1 cellular context compared by ENCODE assay signal in genomic region chr12:68497702-68498101, GRCh38.
A peak's percentile ranks its signal among the peaks of the same experiment; 100 is the strongest.
TF ChIP-seq lines count a peak whose summit lies in the region.

No MANE protein-coding gene starts in this region.

TF ChIP-seq in K562, 482 proteins besides CTCF, POLR2A, EP300 and RAD21 (continued from another document and continues in another):
- peak; percentile 76 for TF ChIP-seq PKNOX1 (IDR thresholded peaks at IDR 0.05)
- 0 out of 2 replicates have a peak, but pooled peaks have one; percentile 47 for TF ChIP-seq TEAD2 (tag; IDR thresholded peaks at IDR 0.05)
- peak; percentile 73; the same call in 1 of the 2 replicates for TF ChIP-seq SMARCA4 (IDR thresholded peaks at IDR 0.05)
- TF ChIP-seq ARID1B (IDR thresholded peaks at IDR 0.05) = peak; percentile 62
- no peak for TF ChIP-seq SRSF9 (IDR thresholded peaks at IDR 0.05; ENCODE audit: borderline replicate concordance, low read depth, low read length)
- TF ChIP-seq MAFF (IDR thresholded peaks at IDR 0.05; ENCODE audit: low read length) = peak; percentile 64; the same call in 1 of the 2 replicates
- TF ChIP-seq MAFK (IDR thresholded peaks at IDR 0.05; ENCODE audit: low read length) = peak; percentile 72
- TF ChIP-seq MAFG (tag; conservative IDR thresholded peaks at IDR 0.05) = peak; percentile 84
- no peak for TF ChIP-seq ZBTB7A (IDR thresholded peaks at IDR 0.05; ENCODE audit: borderline replicate concordance, control insufficient read depth, low read depth, low read length)
- TF ChIP-seq PHTF2 (CRISPR knock-in tag; IDR thresholded peaks at IDR 0.05) = no peak
- no peak for TF ChIP-seq SMAD4 (CRISPR knock-in tag; conservative IDR thresholded peaks at IDR 0.05)
- TF ChIP-seq, protein P1, sequence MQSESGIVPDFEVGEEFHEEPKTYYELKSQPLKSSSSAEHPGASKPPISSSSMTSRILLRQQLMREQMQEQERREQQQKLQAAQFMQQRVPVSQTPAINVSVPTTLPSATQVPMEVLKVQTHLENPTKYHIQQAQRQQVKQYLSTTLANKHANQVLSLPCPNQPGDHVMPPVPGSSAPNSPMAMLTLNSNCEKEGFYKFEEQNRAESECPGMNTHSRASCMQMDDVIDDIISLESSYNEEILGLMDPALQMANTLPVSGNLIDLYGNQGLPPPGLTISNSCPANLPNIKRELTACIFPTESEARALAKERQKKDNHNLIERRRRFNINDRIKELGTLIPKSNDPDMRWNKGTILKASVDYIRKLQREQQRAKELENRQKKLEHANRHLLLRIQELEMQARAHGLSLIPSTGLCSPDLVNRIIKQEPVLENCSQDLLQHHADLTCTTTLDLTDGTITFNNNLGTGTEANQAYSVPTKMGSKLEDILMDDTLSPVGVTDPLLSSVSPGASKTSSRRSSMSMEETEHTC (IDR thresholded peaks at IDR 0.05) = no peak
- TF ChIP-seq ATF3 (IDR thresholded peaks at IDR 0.05) = peak; percentile 76
- TF ChIP-seq ATF3 (CRISPR knock-in tag; conservative IDR thresholded peaks at IDR 0.05) = no peak
- TF ChIP-seq HSF4 (CRISPR knock-in tag; IDR thresholded peaks at IDR 0.05; ENCODE audit: borderline replicate concordance) = no peak
- no peak for TF ChIP-seq RBM15 (IDR thresholded peaks at IDR 0.05; ENCODE audit: insufficient read depth, low read length)
- no peak for TF ChIP-seq YY1 (IDR thresholded peaks at IDR 0.05; ENCODE audit: borderline replicate concordance in 1 of 3, control insufficient read depth in 1 of 3, extremely low read depth in 1 of 3, insufficient read depth in 3 of 3, insufficient read length in 1 of 3, insufficient replicate concordance in 2 of 3, low read depth in 1 of 3, low read length in 2 of 3)
- TF ChIP-seq CBX5 (IDR thresholded peaks at IDR 0.05; ENCODE audit: borderline replicate concordance, low read depth) = no peak
- peak; percentile 79 for TF ChIP-seq CTBP1 (IDR thresholded peaks at IDR 0.05; ENCODE audit: borderline replicate concordance)
- TF ChIP-seq ZNF592 (IDR thresholded peaks at IDR 0.05) = no peak
- no peak for TF ChIP-seq PTTG1 (tag; IDR thresholded peaks at IDR 0.05; ENCODE audit: low read depth)
- TF ChIP-seq ARID3A (IDR thresholded peaks at IDR 0.05; ENCODE audit: borderline replicate concordance, low read depth, low read length) = 0 out of 2 replicates have a peak, but pooled peaks have one; percentile 26
- TF ChIP-seq CREB1 (IDR thresholded peaks at IDR 0.05) = no peak
- no peak for TF ChIP-seq CREB1 (CRISPR knock-in tag; IDR thresholded peaks at IDR 0.05)
- no peak for TF ChIP-seq ID3 (CRISPR knock-in tag; IDR thresholded peaks at IDR 0.05)
- TF ChIP-seq ID3 (tag; IDR thresholded peaks at IDR 0.05) = peak; percentile 81; the same call in 1 of the 2 replicates
- no peak for TF ChIP-seq POLR2AphosphoS5 (IDR thresholded peaks at IDR 0.05; ENCODE audit: control insufficient read depth, insufficient read depth, low read depth, low read length)
- no peak for TF ChIP-seq NCOA4 (IDR thresholded peaks at IDR 0.05; ENCODE audit: partially characterized antibody)
- no peak for TF ChIP-seq ZNF57 (CRISPR knock-in tag; IDR thresholded peaks at IDR 0.05)
- 0 out of 2 replicates have a peak, but pooled peaks have one; percentile 32 for TF ChIP-seq CBFA2T2 (conservative IDR thresholded peaks at IDR 0.05)
- TF ChIP-seq ZNF23 (CRISPR knock-in tag; IDR thresholded peaks at IDR 0.05) = no peak
- TF ChIP-seq, protein P2, sequence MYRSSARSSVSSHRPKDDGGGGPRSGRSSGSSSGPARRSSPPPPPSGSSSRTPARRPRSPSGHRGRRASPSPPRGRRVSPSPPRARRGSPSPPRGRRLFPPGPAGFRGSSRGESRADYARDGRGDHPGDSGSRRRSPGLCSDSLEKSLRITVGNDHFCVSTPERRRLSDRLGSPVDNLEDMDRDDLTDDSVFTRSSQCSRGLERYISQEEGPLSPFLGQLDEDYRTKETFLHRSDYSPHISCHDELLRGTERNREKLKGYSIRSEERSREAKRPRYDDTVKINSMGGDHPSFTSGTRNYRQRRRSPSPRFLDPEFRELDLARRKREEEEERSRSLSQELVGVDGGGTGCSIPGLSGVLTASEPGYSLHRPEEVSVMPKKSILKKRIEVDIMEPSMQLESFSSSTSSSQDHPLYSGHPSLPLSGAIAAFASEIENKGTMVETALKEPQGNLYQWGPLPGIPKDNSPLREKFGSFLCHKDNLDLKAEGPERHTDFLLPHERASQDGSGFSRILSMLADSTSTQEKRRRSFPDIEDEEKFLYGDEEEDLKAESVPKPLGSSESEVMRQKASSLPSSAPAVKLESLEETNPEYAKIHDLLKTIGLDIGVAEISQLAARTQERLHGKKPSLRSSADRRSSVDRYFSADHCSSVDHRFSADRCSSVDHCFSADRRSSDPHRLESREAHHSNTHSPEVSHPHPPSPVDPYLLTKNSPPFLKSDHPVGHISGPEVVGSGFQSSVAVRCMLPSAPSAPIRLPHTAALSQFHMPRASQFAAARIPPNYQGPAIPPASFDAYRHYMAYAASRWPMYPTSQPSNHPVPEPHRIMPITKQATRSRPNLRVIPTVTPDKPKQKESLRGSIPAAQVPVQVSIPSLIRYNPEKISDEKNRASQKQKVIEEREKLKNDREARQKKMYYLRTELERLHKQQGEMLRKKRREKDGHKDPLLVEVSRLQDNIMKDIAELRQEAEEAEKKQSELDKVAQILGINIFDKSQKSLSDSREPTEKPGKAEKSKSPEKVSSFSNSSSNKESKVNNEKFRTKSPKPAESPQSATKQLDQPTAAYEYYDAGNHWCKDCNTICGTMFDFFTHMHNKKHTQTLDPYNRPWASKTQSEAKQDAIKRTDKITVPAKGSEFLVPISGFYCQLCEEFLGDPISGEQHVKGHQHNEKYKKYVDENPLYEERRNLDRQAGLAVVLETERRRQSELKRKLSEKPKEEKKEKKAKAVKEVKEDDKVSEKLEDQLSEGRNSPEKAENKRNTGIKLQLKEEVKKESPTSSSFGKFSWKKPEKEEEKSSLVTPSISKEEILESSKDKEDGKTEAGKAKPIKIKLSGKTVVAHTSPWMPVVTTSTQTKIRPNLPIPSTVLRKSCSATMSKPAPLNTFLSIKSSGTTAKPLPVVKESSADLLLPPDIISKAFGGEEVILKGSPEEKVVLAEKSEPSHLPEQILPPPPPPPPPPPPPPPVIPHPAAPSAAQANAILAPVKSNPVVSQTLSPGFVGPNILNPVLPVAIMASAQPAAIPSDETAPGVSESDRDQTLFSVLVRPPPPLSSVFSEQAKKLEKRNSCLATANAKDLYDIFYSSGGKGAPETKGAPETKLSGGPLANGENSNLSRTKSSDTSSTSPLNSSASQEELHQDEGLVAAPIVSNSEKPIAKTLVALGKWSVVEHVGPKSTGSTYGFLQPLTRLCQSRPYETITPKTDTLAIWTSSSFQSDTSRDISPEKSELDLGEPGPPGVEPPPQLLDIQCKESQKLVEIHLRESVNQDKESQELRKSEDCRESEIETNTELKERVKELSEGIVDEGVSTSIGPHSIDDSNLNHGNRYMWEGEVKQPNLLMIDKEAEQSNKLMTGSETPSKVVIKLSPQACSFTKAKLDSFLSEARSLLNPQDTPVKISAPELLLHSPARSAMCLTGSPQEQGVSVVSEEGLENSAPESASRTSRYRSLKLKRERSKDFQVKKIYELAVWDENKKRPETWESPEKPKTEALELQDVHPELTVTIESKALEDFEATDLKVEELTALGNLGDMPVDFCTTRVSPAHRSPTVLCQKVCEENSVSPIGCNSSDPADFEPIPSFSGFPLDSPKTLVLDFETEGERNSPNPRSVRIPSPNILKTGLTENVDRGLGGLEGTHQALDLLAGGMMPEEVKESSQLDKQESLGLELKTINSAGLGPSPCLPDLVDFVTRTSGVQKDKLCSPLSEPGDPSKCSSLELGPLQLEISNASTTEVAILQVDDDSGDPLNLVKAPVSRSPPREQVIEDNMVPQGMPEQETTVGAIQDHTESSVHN (IDR thresholded peaks at IDR 0.05; ENCODE audit: borderline replicate concordance in 1 of 2, low read depth in 1 of 2) = 0 out of 4 replicates have a peak, but pooled peaks of 1 of the 2 experiments have one; percentile 28
- no peak for TF ChIP-seq ZNF695 (CRISPR knock-in tag; IDR thresholded peaks at IDR 0.05)
- TF ChIP-seq JUN (IDR thresholded peaks at IDR 0.05; ENCODE audit: borderline replicate concordance, low read depth, low read length) = peak; percentile 70
- no peak for TF ChIP-seq JUN (CRISPR knock-in tag; IDR thresholded peaks at IDR 0.05; ENCODE audit: borderline replicate concordance)
- TF ChIP-seq ZNF584 (CRISPR knock-in tag; IDR thresholded peaks at IDR 0.05; ENCODE audit: low read depth) = no peak
- no peak for TF ChIP-seq TAF1 (IDR thresholded peaks at IDR 0.05; ENCODE audit: control insufficient read depth, extremely low read depth, insufficient read depth, low read length, severe bottlenecking)
- peak; percentile 90 for TF ChIP-seq NFE2 (IDR thresholded peaks at IDR 0.05; ENCODE audit: low read depth)
- peak; percentile 81 for TF ChIP-seq JUND (IDR thresholded peaks at IDR 0.05; ENCODE audit: borderline replicate concordance, low read depth, low read length)
- TF ChIP-seq JUND (tag; IDR thresholded peaks at IDR 0.05; ENCODE audit: borderline replicate concordance, low read depth, low read length) = peak; percentile 85; the same call in 2 of the 3 replicates
- TF ChIP-seq STAT5A (IDR thresholded peaks at IDR 0.05; ENCODE audit: borderline replicate concordance, low read length) = 0 out of 2 replicates have a peak, but pooled peaks have one; percentile 39
- peak; percentile 52; the same call in 1 of the 2 replicates for TF ChIP-seq ZEB2 (IDR thresholded peaks at IDR 0.05)
- peak; percentile 77 for TF ChIP-seq ZNF316 (IDR thresholded peaks at IDR 0.05)
- peak; percentile 86 for TF ChIP-seq TEAD4 (IDR thresholded peaks at IDR 0.05; ENCODE audit: low read length)
- no peak for TF ChIP-seq TEAD4 (CRISPR knock-in tag; IDR thresholded peaks at IDR 0.05; ENCODE audit: borderline replicate concordance)
- TF ChIP-seq CBFB (CRISPR knock-in tag; IDR thresholded peaks at IDR 0.05) = no peak
- TF ChIP-seq SMARCE1 (IDR thresholded peaks at IDR 0.05) = peak; percentile 53; the same call in 1 of the 2 replicates
- TF ChIP-seq RB1 (IDR thresholded peaks at IDR 0.05; ENCODE audit: low read depth) = no peak
- no peak for TF ChIP-seq NR2C2 (CRISPR knock-in tag; IDR thresholded peaks at IDR 0.05)
- peak; percentile 70; the same call in 1 of the 2 replicates for TF ChIP-seq NR2C2 (tag; IDR thresholded peaks at IDR 0.05)
- no peak for TF ChIP-seq ZNF175 (CRISPR knock-in tag; IDR thresholded peaks at IDR 0.05; ENCODE audit: low read depth)
- TF ChIP-seq HNRNPK (IDR thresholded peaks at IDR 0.05; ENCODE audit: low read depth, low read length, poor library complexity, severe bottlenecking) = no peak
- peak; percentile 81; the same call in 1 of the 2 replicates for TF ChIP-seq LCOR (CRISPR knock-in tag; IDR thresholded peaks at IDR 0.05)
